In the genomic region with DNA sequence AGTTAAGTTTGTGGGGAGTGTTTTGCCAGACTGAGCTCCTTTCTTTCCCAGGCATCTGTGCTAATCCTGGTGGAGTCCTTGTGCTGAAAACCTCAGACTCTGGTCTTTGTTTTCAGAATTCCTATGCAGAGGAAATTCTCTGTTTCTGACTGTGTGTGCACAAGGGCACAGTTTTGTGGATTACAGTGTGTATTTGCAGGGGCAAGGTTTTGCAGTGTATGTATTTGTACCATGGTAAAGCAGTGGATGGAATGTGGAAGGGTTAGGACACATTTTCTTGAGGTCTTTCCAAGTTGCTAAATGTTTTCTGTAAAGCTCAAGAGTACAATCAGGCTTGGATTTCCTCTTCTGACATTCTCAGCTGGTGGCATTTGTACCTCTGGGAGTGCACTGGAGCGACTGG, we compare ENCODE assay signal across 16 cellular contexts.
"Had no signal": no experiment of that assay in that cellular context is flagged by ENCODE, and none has a peak within 500 bp of the region (broad histone marks: within the 10 kb centered on the region; RNA-seq: fewer than 3 reads in every experiment).

No MANE protein-coding gene starts in this region.

- H3K27me3 Mint-ChIP-seq: effector memory CD8-positive, alpha-beta T cell had no signal

- H3K4me3 ChIP-seq: stomach, thoracic aorta had no signal

- H3K27me3 ChIP-seq: foreskin keratinocyte, stomach had no signal

- H3K79me2 ChIP-seq: parathyroid adenoma had no signal

- H3K9ac ChIP-seq: parathyroid adenoma had no signal

- H3K4me3 Mint-ChIP-seq: activated CD8-positive, alpha-beta T cell treated with anti-CD3 and anti-CD28 coated beads, Interleukin-2, amount 10 ng/mL, durations not matched to agents 7 days and 5 days; effector memory CD8-positive, alpha-beta T cell; natural killer cell; T-helper 1 cell treated with Interleukin-12 subunit alpha and Interleukin-12 subunit beta and Interleukin-4 antibody, amounts not matched to agents 30 μg/mL and 1 μg/mL, for 36 hours had no signal

- H3K27ac ChIP-seq: foreskin keratinocyte, parathyroid adenoma, stomach, thoracic aorta had no signal

- H3K9me3 Mint-ChIP-seq: effector memory CD8-positive, alpha-beta T cell; T-helper 1 cell treated with Interleukin-12 subunit alpha and Interleukin-12 subunit beta and Interleukin-4 antibody, amounts not matched to agents 30 μg/mL and 1 μg/mL, for 36 hours had no signal

- DNase-seq: activated CD4-positive, alpha-beta T cell treated with anti-CD3 and anti-CD28 coated beads for 48 hours; activated CD8-positive, alpha-beta T cell treated with anti-CD3 and anti-CD28 coated beads, Interleukin-2, amount 10 ng/mL, durations not matched to agents 7 days and 5 days; activated naive CD4-positive, alpha-beta T cell treated with Interleukin-2 at 50 U/mL for 16 hours; central memory CD4-positive, alpha-beta T cell; effector memory CD8-positive, alpha-beta T cell; erythroblast; foreskin keratinocyte; head of caudate nucleus; left colon; natural killer cell; stimulated activated CD4-positive, alpha-beta T cell treated with anti-CD3 and anti-CD28 coated beads, Interleukin-15, amount 100 ng/mL, for 24 hours; stimulated activated CD4-positive, alpha-beta T cell treated with anti-CD3 and anti-CD28 coated beads, Interleukin-4, amount 100 ng/mL, for 4 hours; stomach had no signal

- H3K36me3 Mint-ChIP-seq: natural killer cell had no signal

- H3K9me3 ChIP-seq: stomach, thoracic aorta had no signal

- H3K27ac Mint-ChIP-seq: activated CD8-positive, alpha-beta T cell treated with anti-CD3 and anti-CD28 coated beads, Interleukin-2, amount 10 ng/mL, durations not matched to agents 7 days and 5 days; effector memory CD8-positive, alpha-beta T cell; natural killer cell; T-helper 1 cell treated with Interleukin-12 subunit alpha and Interleukin-12 subunit beta and Interleukin-4 antibody, amounts not matched to agents 30 μg/mL and 1 μg/mL, for 36 hours had no signal

- H3K4me1 ChIP-seq: parathyroid adenoma had no signal

- H3K4me1 Mint-ChIP-seq: natural killer cell had no signal

- ATAC-seq: activated CD8-positive, alpha-beta T cell treated with anti-CD3 and anti-CD28 coated beads, Interleukin-2, amount 10 ng/mL, durations not matched to agents 7 days and 5 days; effector memory CD8-positive, alpha-beta T cell; foreskin keratinocyte; left colon; natural killer cell had no signal

- H3K36me3 ChIP-seq: stomach, thoracic aorta had no signal

- H2AFZ ChIP-seq: parathyroid adenoma had no signal
